ENCODE assay signal across 29 cellular contexts in the genomic region with DNA sequence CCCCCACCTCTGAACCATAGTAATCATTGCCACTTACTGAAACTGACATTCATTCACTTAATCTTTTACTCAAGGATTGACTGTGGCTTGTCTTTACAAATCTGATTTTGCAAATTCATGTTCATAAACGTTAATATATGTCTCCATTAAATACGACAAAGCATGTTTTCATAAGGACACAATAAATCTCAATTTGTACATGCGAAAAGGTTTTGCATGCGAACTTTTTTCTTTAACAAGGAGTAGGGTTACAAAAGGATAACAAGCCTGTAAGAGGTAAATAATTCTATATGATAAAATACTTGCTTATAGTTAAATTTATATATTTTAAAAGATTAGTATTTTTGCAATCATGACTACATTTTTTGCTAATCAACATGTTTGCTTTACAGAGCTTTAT.
"Had no signal": no experiment of that assay in that cellular context is flagged by ENCODE, and none has a peak within 500 bp of the region (broad histone marks: within the 10 kb centered on the region; RNA-seq: fewer than 3 reads in every experiment).

No MANE protein-coding gene starts in this region.

- H3K4me3 ChIP-seq: adrenal gland, ascending aorta, body of pancreas, breast epithelium, cardiac muscle cell had no signal

- H3K9me3 ChIP-seq: adrenal gland, ascending aorta, body of pancreas, breast epithelium had no signal

- H3K36me3 ChIP-seq: adrenal gland, ascending aorta, brain microvascular endothelial cell, breast epithelium, cardiac muscle cell had no signal

- H3K27me3 ChIP-seq: adrenal gland, ascending aorta, body of pancreas, brain microvascular endothelial cell, breast epithelium, cardiac muscle cell had no signal

- H3K4me1 ChIP-seq: adrenal gland, ascending aorta, body of pancreas, breast epithelium had no signal

- H3K27ac ChIP-seq: adrenal gland, ascending aorta, body of pancreas, brain microvascular endothelial cell, breast epithelium, cardiac muscle cell had no signal

- DNase-seq: activated effector memory CD4-positive, alpha-beta T cell treated with anti-CD3 and anti-CD28 coated beads, Interleukin-2, amount 50 U/mL, for 16 hours; activated effector memory CD4-positive, alpha-beta T cell treated with Interleukin-2 at 50 U/mL for 16 hours; activated gamma-delta T cell; activated gamma-delta T cell treated with Interleukin-2 at 50 U/mL for 16 hours; activated naive CD4-positive, alpha-beta T cell; activated naive CD4-positive, alpha-beta T cell treated with anti-CD3 and anti-CD28 coated beads for 36 hours; activated naive CD4-positive, alpha-beta T cell treated with anti-CD3 and anti-CD28 coated beads, Interleukin-2, amount 10 ng/mL, durations not matched to agents 7 days and 5 days; activated naive CD4-positive, alpha-beta T cell treated with anti-CD3 and anti-CD28 coated beads, Interleukin-2, amount 50 U/mL, for 16 hours; activated naive CD4-positive, alpha-beta T cell treated with Interleukin-2 at 50 U/mL for 16 hours; activated naive CD8-positive, alpha-beta T cell treated with anti-CD3 and anti-CD28 coated beads for 36 hours; activated naive CD8-positive, alpha-beta T cell treated with anti-CD3 and anti-CD28 coated beads, Interleukin-2, amount 10 ng/mL, durations not matched to agents 7 days and 5 days; activated naive CD8-positive, alpha-beta T cell treated with anti-CD3 and anti-CD28 coated beads, Interleukin-2, amount 50 U/mL, for 24 hours; activated T-cell treated with anti-CD3 and anti-CD28 coated beads, Interleukin-2, amount 50 U/mL, for 24 hours; activated T-cell treated with anti-CD3 and anti-CD28 coated beads, Interleukin-2, amount 50 U/mL, for 4 hours; activated T-cell treated with anti-CD3 and anti-CD28 coated beads, Interleukin-2, amount 50 U/mL, for 48 hours; activated T-cell treated with anti-CD3 and anti-CD28 coated beads, Interleukin-2, amount 50 U/mL, for 72 hours; adrenal gland; amniotic stem cell; amygdala; anterior cingulate cortex; aorta; body of pancreas; brain microvascular endothelial cell; caudate nucleus; central memory CD4-positive, alpha-beta T cell; cerebellar nuclear complex had no signal
